8 cellular contexts compared by ENCODE assay signal in genomic region chr17:49763735-49764558, GRCh38. TPM values are rescaled to one million over a fixed set of nuclear protein-coding genes. Genes with fewer than 3 reads are reported as not detected.
A peak's percentile ranks its signal among the peaks of the same experiment; 100 is the strongest.
DNase-seq lines count a peak whose midpoint lies in the region; ATAC-seq and TF ChIP-seq lines count a peak whose summit lies in the region.

Gene FAM117A (minus strand): TSS chr17:49764131. CDS start chr17:49764087, 44 bp downstream.

- H3K4me3 ChIP-seq in Panc1 (ENCODE audit: low read depth in 2 of 2, low read length in 2 of 2): peak within 1 kb of the TSS; percentile 64 to 69
- peak within 1 kb of the TSS; percentile 87 to 93 (median 90) for H3K4me3 ChIP-seq in esophagus muscularis mucosa
- peak within 1 kb of the TSS; percentile 66 to 87 for H3K4me3 ChIP-seq in muscle layer of duodenum (ENCODE audit: low read depth in 1 of 2, low read length in 2 of 2)

- peaks cover 3% of the 10 kb centered on the region; the same call in 1 of the 2 replicates for H3K36me3 ChIP-seq in Panc1 (ENCODE audit: control insufficient read depth, insufficient read depth, low read length)
- H3K36me3 ChIP-seq in esophagus muscularis mucosa: no peaks in the 10 kb centered on the region
- H3K36me3 ChIP-seq in muscle layer of duodenum (ENCODE audit: control insufficient read depth in 1 of 2, insufficient read depth in 2 of 2, low read length in 2 of 2): no peaks in the 10 kb centered on the region

- POLR2A ChIA-PET in Panc1 (lab: Charles Lee): interaction anchor here (0.6 to 0.9 kb wide), 2 partner anchors 10 to 24 kb away, joined by 3 to 8 read pairs; no protein-coding TSS in a partner anchor

- H3K27ac ChIP-seq in Panc1 (ENCODE audit: low read length) (peak within 1 kb of the TSS; percentile 58), esophagus muscularis mucosa (replicated peaks in 1 of 4) (peak within 1 kb of the TSS; percentile 84 to 90 (median 88)), muscle layer of duodenum (ENCODE audit: low read length) (no peak within 1 kb of the TSS)

- H3K9me3 Mint-ChIP-seq in activated T-cell treated with anti-CD3 and anti-CD28 coated beads, Interleukin-2, amount 50 U/mL, for 24 hours: no peaks in the 10 kb centered on the region

- peak within 1 kb of the TSS; percentile 87 for H3K4me3 Mint-ChIP-seq in activated T-cell treated with anti-CD3 and anti-CD28 coated beads, Interleukin-2, amount 50 U/mL, for 24 hours

- in situ Hi-C loops in Panc1 (cut with HindIII; ENCODE audit: low pct_unique_long_range_greater_than_20kb, low sequenced_read_pairs): no loop called here

- peak within 1 kb of the TSS; percentile 93 for H3K27ac Mint-ChIP-seq in activated T-cell treated with anti-CD3 and anti-CD28 coated beads, Interleukin-2, amount 50 U/mL, for 24 hours

- H3K27me3 ChIP-seq in Panc1 (ENCODE audit: control insufficient read depth, insufficient read depth, low read length) (peaks cover 21% of the 10 kb centered on the region; the same call in 1 of the 2 replicates), esophagus muscularis mucosa (no peaks in the 10 kb centered on the region), muscle layer of duodenum (ENCODE audit: low read depth, low read length) (no peaks in the 10 kb centered on the region)

- no peaks in the 10 kb centered on the region for H3K9me3 ChIP-seq in Panc1 (ENCODE audit: control insufficient read depth, insufficient read depth, low read depth, low read length)
- no peaks in the 10 kb centered on the region for H3K9me3 ChIP-seq in esophagus muscularis mucosa
- H3K9me3 ChIP-seq in muscle layer of duodenum (ENCODE audit: control insufficient read depth in 1 of 2, low read length in 2 of 2): no peaks in the 10 kb centered on the region

- H3K4me1 Mint-ChIP-seq in activated T-cell treated with anti-CD3 and anti-CD28 coated beads, Interleukin-2, amount 50 U/mL, for 24 hours (ENCODE audit: low read depth): peaks cover 53% of the 10 kb centered on the region

- no peak for TF ChIP-seq POLR2A in esophagus muscularis mucosa (IDR thresholded peaks at IDR 0.05; ENCODE audit: low read depth)

- H3K36me3 Mint-ChIP-seq in activated T-cell treated with anti-CD3 and anti-CD28 coated beads, Interleukin-2, amount 50 U/mL, for 24 hours (ENCODE audit: low read depth): peaks cover 9% of the 10 kb centered on the region

- no TSS peak for BruUV-seq in Panc1 (replicated peaks; lab: Mats Ljungman, UMichigan)

- WGBS in esophagus muscularis mucosa: under 1% methylated on average over 24 of the region's 53 CpGs

- no peak for TF ChIP-seq EP300 in esophagus muscularis mucosa (IDR thresholded peaks at IDR 0.05)

- ATAC-seq in GM21737 (IDR thresholded peaks at IDR 0.05; ENCODE audit: unreplicated experiment): peak; percentile 94
- peak; percentile 98 for ATAC-seq in Panc1

- H3K27me3 Mint-ChIP-seq in activated T-cell treated with anti-CD3 and anti-CD28 coated beads, Interleukin-2, amount 50 U/mL, for 24 hours: no peaks in the 10 kb centered on the region

- DNase-seq in DMS79 (lab: John Stamatoyannopoulos, UW) (peak; percentile 97), KG1 (lab: John Stamatoyannopoulos, UW) (peak; percentile 96), Panc1 (ENCODE audit: low read depth, low spot score) (peak; percentile 67), esophagus muscularis mucosa (ENCODE audit: extremely low spot score) (peak; percentile 99)
- DNase-seq in activated T-cell treated with anti-CD3 and anti-CD28 coated beads, Interleukin-2, amount 50 U/mL, for 24 hours: peak; percentile 93
- DNase-seq in stimulated activated CD8-positive, alpha-beta memory T cell treated with anti-CD3 and anti-CD28 coated beads, Interleukin-7, amount 100 ng/mL, for 24 hours (ENCODE audit: low read depth): peak; percentile 88

- no peak for TF ChIP-seq CTCF in Panc1 (IDR thresholded peaks at IDR 0.05)
- no peak for TF ChIP-seq CTCF in esophagus muscularis mucosa (IDR thresholded peaks at IDR 0.05)

- H3K4me1 ChIP-seq in Panc1 (ENCODE audit: control insufficient read depth, insufficient read depth, low read length) (peaks cover 11% of the 10 kb centered on the region), esophagus muscularis mucosa (peaks cover 10 to 56% (median 45%) of the 10 kb centered on the region in 4 donors), muscle layer of duodenum (ENCODE audit: control insufficient read depth in 1 of 2, insufficient read depth in 2 of 2, low read length in 2 of 2) (peaks cover 8 to 24% of the 10 kb centered on the region in 2 donors)

- CTCF ChIA-PET in Panc1 (lab: Charles Lee): interaction anchor here (0.6 kb wide), 3 partner anchors 100 to 953 kb away, joined by 4 to 7 read pairs (median 4); no protein-coding TSS in a partner anchor

- intact Hi-C loops in Panc1 (cut with micrococcal nuclease; ENCODE audit: unreplicated experiment) (no loop called here), esophagus muscularis mucosa (cut with DNase I) (loop anchor here (5.0 kb wide), 1 partner anchor 37 kb away; no protein-coding TSS in a partner anchor)

RNA-seq across cellular contexts. Expression of gene FAM117A, which starts in this region (rescaled TPM):
- total RNA-seq in Panc1 (2021; ENCODE audit: unreplicated experiment): 8.0 TPM
- 13.0 TPM for polyA plus RNA-seq in Panc1 (2012; ENCODE audit: insufficient read length)
- total RNA-seq in esophagus muscularis mucosa: 10 to 100 TPM; 13.3 to 33.0 (median 24.8) TPM
